Comparison of ENCODE assay signal across 2 cellular contexts in genomic region chr6:136421537-136422158, GRCh38.
TF ChIP-seq lines count a peak whose summit lies in the region.

No MANE protein-coding gene starts in this region.

TF ChIP-seq in A549, 52 proteins besides CTCF, POLR2A, EP300 and RAD21 (continued from another document):
- TF ChIP-seq PBX3 (IDR thresholded peaks at IDR 0.05): no peak
- TF ChIP-seq MAFK (IDR thresholded peaks at IDR 0.05; ENCODE audit: partially characterized antibody): no peak
- TF ChIP-seq ESRRA (IDR thresholded peaks at IDR 0.05; ENCODE audit: borderline replicate concordance, low read length): no peak
- TF ChIP-seq ZNF302 (CRISPR knock-in tag; IDR thresholded peaks at IDR 0.05): no peak
- TF ChIP-seq EHF (CRISPR knock-in tag; IDR thresholded peaks at IDR 0.05): no peak

TF ChIP-seq in GM23338, 12 proteins besides CTCF, POLR2A, EP300 and RAD21:
- no peak for TF ChIP-seq ZNF462 (CRISPR knock-in tag; IDR thresholded peaks at IDR 0.05)
- TF ChIP-seq JUNB (IDR thresholded peaks at IDR 0.05; ENCODE audit: unreplicated experiment): no peak
- TF ChIP-seq ETS1 (IDR thresholded peaks at IDR 0.05): no peak
